In the genomic region with DNA sequence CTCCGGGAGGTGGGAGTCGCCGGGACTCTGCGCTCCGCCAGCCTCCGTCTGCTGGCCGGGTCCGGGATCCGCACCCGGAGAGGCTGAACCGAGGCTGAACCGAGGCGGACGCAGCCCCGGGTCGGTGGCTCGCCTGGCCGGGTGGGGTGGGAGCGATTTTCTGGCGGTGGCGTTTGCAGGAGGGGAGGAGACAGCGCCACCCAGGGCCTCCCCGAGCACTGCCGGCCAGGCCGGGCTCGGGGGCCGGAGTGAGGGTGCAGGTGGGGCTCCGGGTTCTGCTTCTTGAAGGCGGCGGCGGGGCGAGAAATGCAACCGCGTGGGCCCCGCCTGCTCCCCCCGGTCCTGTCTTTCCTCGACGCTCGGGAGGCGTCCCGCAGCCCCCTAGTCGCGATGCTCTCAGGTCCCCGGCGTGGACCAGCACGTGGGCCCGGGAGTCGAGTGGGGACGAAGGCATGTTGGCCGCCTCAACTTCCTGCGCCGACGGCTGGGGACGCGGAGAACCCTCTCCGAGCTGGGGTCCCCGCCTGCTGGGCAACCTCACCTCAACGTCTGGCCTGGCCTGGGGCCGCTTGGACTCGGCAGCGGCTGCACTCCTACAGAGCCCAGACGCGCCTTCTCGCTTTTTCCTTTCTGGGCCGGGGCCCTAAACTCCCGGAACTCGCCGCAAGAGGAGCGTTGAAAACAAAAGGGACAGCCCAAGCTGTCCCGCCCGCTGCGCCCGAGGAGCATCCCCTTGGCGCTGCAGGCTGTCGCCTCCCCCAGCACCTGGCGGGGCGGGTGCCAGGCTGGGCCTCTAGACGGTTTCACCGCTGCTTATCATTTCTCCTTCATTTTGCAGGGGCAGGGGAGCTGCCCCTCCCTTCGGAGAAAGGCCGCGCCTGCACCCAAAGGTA, we compare ENCODE assay signal across 11 cellular contexts. TPM values are rescaled to one million over a fixed set of nuclear protein-coding genes. Genes with fewer than 3 reads are reported as not detected.
A peak's percentile ranks its signal among the peaks of the same experiment; 100 is the strongest.
DNase-seq lines count a peak whose midpoint lies in the region; ATAC-seq and TF ChIP-seq lines count a peak whose summit lies in the region.
"Had no signal": no experiment of that assay in that cellular context is flagged by ENCODE, and none has a peak within 500 bp of the region (broad histone marks: within the 10 kb centered on the region; RNA-seq: fewer than 3 reads in every experiment).

No MANE protein-coding gene starts in this region.

- peak overlapping the region; percentile 55 for H3K4me3 ChIP-seq in A673 (ENCODE audit: low read depth, low read length, poor library complexity, severe bottlenecking)
- peak overlapping the region in 1 of 2 donors; percentile 11 for H3K4me3 ChIP-seq in body of pancreas
- H3K4me3 ChIP-seq in lower lobe of right lung, result peak overlapping the region; percentile 14
- no peak overlapping the region for H3K4me3 ChIP-seq in BE2C (ENCODE audit: low read depth, low read length)
- H3K4me3 ChIP-seq: colonic mucosa, right lobe of liver had no signal

- DNase-seq in A673 (ENCODE audit: low spot score) (peak; percentile 76), ELF-1 (ENCODE audit: low read depth, low spot score) (peak; percentile 68), body of pancreas (peak in 3 of 4 donors; percentile 6 to 16 (median 14)), lower lobe of right lung (no peak), BE2C (no peak), SIG-M5 treated with dmso at 0.1 percent for 504 hours (lab: John Stamatoyannopoulos, UW; ENCODE audit: unreplicated experiment) (no peak), G401 (ENCODE audit: low spot score) (no peak)
- DNase-seq: colonic mucosa had no signal

- peak overlapping the region; percentile 73 for H3K27ac ChIP-seq in A673 (ENCODE audit: low read depth, low read length, poor library complexity, severe bottlenecking)
- no peak overlapping the region for H3K27ac ChIP-seq in body of pancreas
- no peak overlapping the region for H3K27ac ChIP-seq in lower lobe of right lung
- H3K27ac ChIP-seq: colonic mucosa, right lobe of liver, RWPE1 had no signal

- peak; percentile 16 for ATAC-seq in body of pancreas
- peak in 1 of 2 donors; percentile 13 for ATAC-seq in lower lobe of right lung
- no peak for ATAC-seq in HG02840 (IDR thresholded peaks at IDR 0.05; ENCODE audit: low FRiP score, unreplicated experiment)

- 7 to 22% methylated on average over 10 to 61 of the region's 82 CpGs for WGBS in body of pancreas, 2 donors

- TF ChIP-seq POLR2A in body of pancreas (IDR thresholded peaks at IDR 0.05), result no peak

- no TSS peak for BruUV-seq in A673 (replicated peaks; lab: Mats Ljungman, UMichigan)

- H3K36me3 ChIP-seq in A673 (ENCODE audit: insufficient read depth, low read length, poor library complexity, severe bottlenecking) (no peaks in the 10 kb centered on the region), body of pancreas (replicated peaks in 1 of 2; ENCODE audit: insufficient read depth in 1 of 2, low read depth in 2 of 2) (no peaks in the 10 kb centered on the region), lower lobe of right lung (no peaks in the 10 kb centered on the region), BE2C (no peaks in the 10 kb centered on the region)
- H3K36me3 ChIP-seq: colonic mucosa, right lobe of liver had no signal

- CTCF ChIA-PET in A673 (lab: Charles Lee), result no interaction called here

- H3K9me3 ChIP-seq in A673 (ENCODE audit: low read depth, low read length, poor library complexity, severe bottlenecking) (no peaks in the 10 kb centered on the region), body of pancreas (no peaks in the 10 kb centered on the region), lower lobe of right lung (no peaks in the 10 kb centered on the region), BE2C (no peaks in the 10 kb centered on the region)
- H3K9me3 ChIP-seq: colonic mucosa, right lobe of liver had no signal

- in situ Hi-C loops in G401 (cut with HindIII; ENCODE audit: low sequenced_read_pairs), result loop anchor here (25.0 kb wide), 1 partner anchor 351 kb away; no protein-coding TSS in a partner anchor

- intact Hi-C loops in A673 (cut with micrococcal nuclease; ENCODE audit: unreplicated experiment), result loop anchor here (2.0 kb wide), 1 partner anchor 25 kb away; a partner anchor contains a TSS
- intact Hi-C loops in body of pancreas (cut with DNase I), result no loop called here
- intact Hi-C loops in lower lobe of right lung (cut with DNase I), result no loop called here

- peak; percentile 59 for TF ChIP-seq CTCF in A673 (conservative IDR thresholded peaks at IDR 0.05; ENCODE audit: low read depth, low read length)
- TF ChIP-seq CTCF in body of pancreas (IDR thresholded peaks at IDR 0.05), result peak in 2 of 7 experiments; percentile 9 to 10
- TF ChIP-seq CTCF in lower lobe of right lung (IDR thresholded peaks at IDR 0.05), result no peak
- no peak for TF ChIP-seq CTCF in BE2C (IDR thresholded peaks at IDR 0.05; ENCODE audit: low read depth, low read length)

- POLR2A ChIA-PET in A673 (lab: Charles Lee; ENCODE audit: low non-redundant PET), result interaction anchor here (0.9 kb wide), 1 partner anchor 28 kb away, joined by 3 read pairs; no protein-coding TSS in a partner anchor

- H3K4me1 ChIP-seq in A673 (ENCODE audit: insufficient read depth, low read length, poor library complexity, severe bottlenecking), result peaks cover 63% of the 10 kb centered on the region
- peaks cover 54% of the 10 kb centered on the region for H3K4me1 ChIP-seq in body of pancreas
- H3K4me1 ChIP-seq in lower lobe of right lung, result peaks cover 36% of the 10 kb centered on the region
- no peaks in the 10 kb centered on the region; the same call in 1 of the 2 replicates for H3K4me1 ChIP-seq in BE2C

- H3K27me3 ChIP-seq in A673 (replicated peaks; ENCODE audit: insufficient read depth, low read depth, low read length, poor library complexity) (no peaks in the 10 kb centered on the region), body of pancreas (peaks cover 0 to 79% of the 10 kb centered on the region in 2 donors), lower lobe of right lung (ENCODE audit: low read depth) (peaks cover 99% of the 10 kb centered on the region), BE2C (peaks cover 100% of the 10 kb centered on the region)

RNA-seq across cellular contexts. Expression of a gene that starts 25.2 kb away (rescaled TPM):
- total RNA-seq in A673 (2021) (65.1 and 74.4 TPM in 2 replicates), body of pancreas (not detected), lower lobe of right lung (not detected)
- polyA plus RNA-seq in BE2C (2012; ENCODE audit: insufficient read depth, insufficient read length, low read depth), result not detected
- not detected in 2 replicates for total RNA-seq in G401 (2014; rRNA removed; shearing (Covaris generic))
- total RNA-seq: colonic mucosa, right lobe of liver had no signal

RNA-seq across cellular contexts. Expression of a gene that starts 34.0 kb away (rescaled TPM):
- 0.43 and 0.44 TPM in 2 replicates for total RNA-seq in A673 (2021)
- not detected for total RNA-seq in body of pancreas
- total RNA-seq in lower lobe of right lung, result not detected
- not detected for polyA plus RNA-seq in BE2C (2012; ENCODE audit: insufficient read depth, insufficient read length, low read depth)
- not detected in 2 replicates for total RNA-seq in G401 (2014; rRNA removed; shearing (Covaris generic))
- total RNA-seq: colonic mucosa, right lobe of liver had no signal

Comparison
In these comparisons a context has a peak if more than half of its experiments do, and no peak if none do; other contexts are left out.
1. DNase-seq: peak in A673 (single experiment), ELF-1 (single experiment) and body of pancreas (3 of 4); none in lower lobe of right lung (single experiment), BE2C (single experiment), SIG-M5 treated with dmso at 0.1 percent for 504 hours (single experiment) and G401 (single experiment).
2. RNA of a gene that starts 25.2 kb away (total RNA-seq): 65.1 to 74.4 TPM in A673; not detected in body of pancreas, not detected in lower lobe of right lung (single experiment) and not detected in G401; every median in the first group is over 10 times any median in the second.